1 cellular context compared by ENCODE assay signal in the genomic region with DNA sequence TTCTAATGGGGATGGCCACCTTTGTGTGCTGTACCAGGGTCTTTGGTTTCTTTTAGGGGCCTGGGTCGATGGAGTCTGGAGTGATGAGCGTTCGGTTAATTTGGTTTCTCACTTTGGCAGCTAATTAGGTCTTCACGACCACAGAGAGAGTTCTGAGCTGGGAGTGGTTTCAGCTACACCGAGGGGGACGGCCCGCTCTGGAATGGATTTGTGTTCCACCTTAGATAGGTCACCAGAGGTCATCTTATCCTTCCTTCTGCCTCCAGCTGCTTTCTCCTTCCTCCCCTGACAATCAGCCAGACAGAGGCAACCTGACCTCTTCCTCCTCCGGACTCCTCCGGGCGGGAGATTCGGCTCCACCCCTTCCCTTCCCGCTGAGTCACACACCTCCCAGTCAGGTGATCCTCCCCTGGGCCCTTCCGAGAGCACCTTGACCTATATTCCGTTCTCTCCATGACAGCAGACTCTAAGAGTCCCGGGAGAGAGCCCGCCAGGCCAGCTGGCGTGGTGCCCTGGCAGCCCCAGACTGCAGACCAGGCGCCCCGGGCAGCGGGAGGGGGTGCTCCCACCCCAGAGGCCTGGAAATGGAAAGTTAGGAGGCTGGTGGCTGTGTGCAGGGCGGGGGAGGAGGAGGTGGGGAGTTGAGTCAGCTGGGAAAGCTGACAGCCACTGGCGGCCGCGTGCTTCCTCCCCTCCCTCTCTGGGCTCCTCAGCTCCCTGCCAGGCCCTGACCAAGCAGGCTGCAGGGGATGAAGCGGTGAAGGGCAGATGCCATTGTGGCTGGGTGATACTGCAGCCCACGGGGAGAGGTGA.
TF ChIP-seq lines count a peak whose summit lies in the region.

No MANE protein-coding gene starts in this region.

TF ChIP-seq in HepG2, 621 proteins besides CTCF, POLR2A, EP300 and RAD21 (continued from another document and continues in another):
- TF ChIP-seq, protein P1, sequence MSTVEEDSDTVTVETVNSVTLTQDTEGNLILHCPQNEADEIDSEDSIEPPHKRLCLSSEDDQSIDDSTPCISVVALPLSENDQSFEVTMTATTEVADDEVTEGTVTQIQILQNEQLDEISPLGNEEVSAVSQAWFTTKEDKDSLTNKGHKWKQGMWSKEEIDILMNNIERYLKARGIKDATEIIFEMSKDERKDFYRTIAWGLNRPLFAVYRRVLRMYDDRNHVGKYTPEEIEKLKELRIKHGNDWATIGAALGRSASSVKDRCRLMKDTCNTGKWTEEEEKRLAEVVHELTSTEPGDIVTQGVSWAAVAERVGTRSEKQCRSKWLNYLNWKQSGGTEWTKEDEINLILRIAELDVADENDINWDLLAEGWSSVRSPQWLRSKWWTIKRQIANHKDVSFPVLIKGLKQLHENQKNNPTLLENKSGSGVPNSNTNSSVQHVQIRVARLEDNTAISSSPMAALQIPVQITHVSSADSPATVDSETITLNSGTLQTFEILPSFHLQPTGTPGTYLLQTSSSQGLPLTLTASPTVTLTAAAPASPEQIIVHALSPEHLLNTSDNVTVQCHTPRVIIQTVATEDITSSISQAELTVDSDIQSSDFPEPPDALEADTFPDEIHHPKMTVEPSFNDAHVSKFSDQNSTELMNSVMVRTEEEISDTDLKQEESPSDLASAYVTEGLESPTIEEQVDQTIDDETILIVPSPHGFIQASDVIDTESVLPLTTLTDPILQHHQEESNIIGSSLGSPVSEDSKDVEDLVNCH (CRISPR knock-in tag; IDR thresholded peaks at IDR 0.05), result no peak
- TF ChIP-seq, protein P2, sequence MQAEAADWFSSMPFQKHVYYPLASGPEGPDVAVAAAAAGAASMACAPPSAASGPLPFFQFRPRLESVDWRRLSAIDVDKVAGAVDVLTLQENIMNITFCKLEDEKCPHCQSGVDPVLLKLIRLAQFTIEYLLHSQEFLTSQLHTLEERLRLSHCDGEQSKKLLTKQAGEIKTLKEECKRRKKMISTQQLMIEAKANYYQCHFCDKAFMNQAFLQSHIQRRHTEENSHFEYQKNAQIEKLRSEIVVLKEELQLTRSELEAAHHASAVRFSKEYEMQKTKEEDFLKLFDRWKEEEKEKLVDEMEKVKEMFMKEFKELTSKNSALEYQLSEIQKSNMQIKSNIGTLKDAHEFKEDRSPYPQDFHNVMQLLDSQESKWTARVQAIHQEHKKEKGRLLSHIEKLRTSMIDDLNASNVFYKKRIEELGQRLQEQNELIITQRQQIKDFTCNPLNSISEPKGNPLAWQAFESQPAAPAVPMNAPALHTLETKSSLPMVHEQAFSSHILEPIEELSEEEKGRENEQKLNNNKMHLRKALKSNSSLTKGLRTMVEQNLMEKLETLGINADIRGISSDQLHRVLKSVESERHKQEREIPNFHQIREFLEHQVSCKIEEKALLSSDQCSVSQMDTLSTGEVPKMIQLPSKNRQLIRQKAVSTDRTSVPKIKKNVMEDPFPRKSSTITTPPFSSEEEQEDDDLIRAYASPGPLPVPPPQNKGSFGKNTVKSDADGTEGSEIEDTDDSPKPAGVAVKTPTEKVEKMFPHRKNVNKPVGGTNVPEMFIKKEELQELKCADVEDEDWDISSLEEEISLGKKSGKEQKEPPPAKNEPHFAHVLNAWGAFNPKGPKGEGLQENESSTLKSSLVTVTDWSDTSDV (CRISPR knock-in tag; IDR thresholded peaks at IDR 0.05), result no peak
- TF ChIP-seq PAF1 (CRISPR knock-in tag; IDR thresholded peaks at IDR 0.05) (no peak), ZNF530 (CRISPR knock-in tag; IDR thresholded peaks at IDR 0.05; ENCODE audit: low read depth) (no peak), ARHGAP35 (CRISPR knock-in tag; IDR thresholded peaks at IDR 0.05; ENCODE audit: borderline replicate concordance) (no peak), ISX (CRISPR knock-in tag; conservative IDR thresholded peaks at IDR 0.05) (no peak), KDM4B (CRISPR knock-in tag; IDR thresholded peaks at IDR 0.05) (no peak), NFIC (IDR thresholded peaks at IDR 0.05; ENCODE audit: low read length) (no peak), ZNF839 (CRISPR knock-in tag; IDR thresholded peaks at IDR 0.05; ENCODE audit: borderline replicate concordance) (no peak; the same call in 1 of the 2 replicates), SUZ12 (IDR thresholded peaks at IDR 0.05; ENCODE audit: low read depth, low read length) (no peak), ZNF629 (CRISPR knock-in tag; conservative IDR thresholded peaks at IDR 0.05) (no peak), MYNN (CRISPR knock-in tag; IDR thresholded peaks at IDR 0.05; ENCODE audit: low read depth) (no peak), MIXL1 (CRISPR knock-in tag; IDR thresholded peaks at IDR 0.05) (no peak), ZNF790 (CRISPR knock-in tag; IDR thresholded peaks at IDR 0.05; ENCODE audit: borderline replicate concordance) (no peak; the same call in 1 of the 2 replicates), TAF15 (IDR thresholded peaks at IDR 0.05; ENCODE audit: low read depth, low read length, poor library complexity, severe bottlenecking) (peak; percentile 61), ZNF260 (CRISPR knock-in tag; IDR thresholded peaks at IDR 0.05; ENCODE audit: borderline replicate concordance, low read depth) (no peak), NFYC (CRISPR knock-in tag; IDR thresholded peaks at IDR 0.05) (no peak), ZNF138 (CRISPR knock-in tag; IDR thresholded peaks at IDR 0.05; ENCODE audit: low read depth) (no peak), SIX4 (CRISPR knock-in tag; IDR thresholded peaks at IDR 0.05) (peak; percentile 47; the same call in 1 of the 2 replicates), KDM5A (IDR thresholded peaks at IDR 0.05; ENCODE audit: borderline replicate concordance, low read length) (peak; percentile 48; the same call in 1 of the 2 replicates), RBAK (CRISPR knock-in tag; IDR thresholded peaks at IDR 0.05) (no peak), FOXA1 (IDR thresholded peaks at IDR 0.05) (no peak), FOXA1 (CRISPR knock-in tag; IDR thresholded peaks at IDR 0.05) (no peak), ZBTB1 (CRISPR knock-in tag; IDR thresholded peaks at IDR 0.05; ENCODE audit: borderline replicate concordance) (no peak), TBX3 (IDR thresholded peaks at IDR 0.05; ENCODE audit: borderline replicate concordance) (no peak), ZNF552 (CRISPR knock-in tag; IDR thresholded peaks at IDR 0.05; ENCODE audit: borderline replicate concordance) (peak; percentile 51; the same call in 1 of the 2 replicates), SNRNP70 (IDR thresholded peaks at IDR 0.05; ENCODE audit: low read depth, low read length) (no peak), ZNF44 (CRISPR knock-in tag; IDR thresholded peaks at IDR 0.05) (no peak), ZNF468 (CRISPR knock-in tag; IDR thresholded peaks at IDR 0.05) (no peak), PHF8 (CRISPR knock-in tag; IDR thresholded peaks at IDR 0.05) (peak; percentile 68; the same call in 1 of the 2 replicates), KDM2A (CRISPR knock-in tag; IDR thresholded peaks at IDR 0.05; ENCODE audit: borderline replicate concordance, low read depth) (peak; percentile 66), ZNF773 (CRISPR knock-in tag; IDR thresholded peaks at IDR 0.05; ENCODE audit: borderline replicate concordance) (no peak), ELF3 (CRISPR knock-in tag; IDR thresholded peaks at IDR 0.05) (peak; percentile 69; the same call in 1 of the 2 replicates), ZNF589 (CRISPR knock-in tag; conservative IDR thresholded peaks at IDR 0.05) (peak; percentile 31; the same call in 1 of the 2 replicates)
- TF ChIP-seq, protein P3, sequence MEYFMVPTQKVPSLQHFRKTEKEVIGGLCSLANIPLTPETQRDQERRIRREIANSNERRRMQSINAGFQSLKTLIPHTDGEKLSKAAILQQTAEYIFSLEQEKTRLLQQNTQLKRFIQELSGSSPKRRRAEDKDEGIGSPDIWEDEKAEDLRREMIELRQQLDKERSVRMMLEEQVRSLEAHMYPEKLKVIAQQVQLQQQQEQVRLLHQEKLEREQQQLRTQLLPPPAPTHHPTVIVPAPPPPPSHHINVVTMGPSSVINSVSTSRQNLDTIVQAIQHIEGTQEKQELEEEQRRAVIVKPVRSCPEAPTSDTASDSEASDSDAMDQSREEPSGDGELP (IDR thresholded peaks at IDR 0.05; ENCODE audit: borderline replicate concordance, low read depth), result peak; percentile 97
- TF ChIP-seq, protein P4, sequence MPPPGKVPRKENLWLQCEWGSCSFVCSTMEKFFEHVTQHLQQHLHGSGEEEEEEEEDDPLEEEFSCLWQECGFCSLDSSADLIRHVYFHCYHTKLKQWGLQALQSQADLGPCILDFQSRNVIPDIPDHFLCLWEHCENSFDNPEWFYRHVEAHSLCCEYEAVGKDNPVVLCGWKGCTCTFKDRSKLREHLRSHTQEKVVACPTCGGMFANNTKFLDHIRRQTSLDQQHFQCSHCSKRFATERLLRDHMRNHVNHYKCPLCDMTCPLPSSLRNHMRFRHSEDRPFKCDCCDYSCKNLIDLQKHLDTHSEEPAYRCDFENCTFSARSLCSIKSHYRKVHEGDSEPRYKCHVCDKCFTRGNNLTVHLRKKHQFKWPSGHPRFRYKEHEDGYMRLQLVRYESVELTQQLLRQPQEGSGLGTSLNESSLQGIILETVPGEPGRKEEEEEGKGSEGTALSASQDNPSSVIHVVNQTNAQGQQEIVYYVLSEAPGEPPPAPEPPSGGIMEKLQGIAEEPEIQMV (CRISPR knock-in tag; IDR thresholded peaks at IDR 0.05; ENCODE audit: low read depth), result 0 out of 2 replicates have a peak, but pooled peaks have one; percentile 28
- TF ChIP-seq, protein P5, sequence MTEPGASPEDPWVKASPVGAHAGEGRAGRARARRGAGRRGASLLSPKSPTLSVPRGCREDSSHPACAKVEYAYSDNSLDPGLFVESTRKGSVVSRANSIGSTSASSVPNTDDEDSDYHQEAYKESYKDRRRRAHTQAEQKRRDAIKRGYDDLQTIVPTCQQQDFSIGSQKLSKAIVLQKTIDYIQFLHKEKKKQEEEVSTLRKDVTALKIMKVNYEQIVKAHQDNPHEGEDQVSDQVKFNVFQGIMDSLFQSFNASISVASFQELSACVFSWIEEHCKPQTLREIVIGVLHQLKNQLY (CRISPR knock-in tag; IDR thresholded peaks at IDR 0.05), result peak; percentile 50; the same call in 1 of the 2 replicates
- TF ChIP-seq, protein P6, sequence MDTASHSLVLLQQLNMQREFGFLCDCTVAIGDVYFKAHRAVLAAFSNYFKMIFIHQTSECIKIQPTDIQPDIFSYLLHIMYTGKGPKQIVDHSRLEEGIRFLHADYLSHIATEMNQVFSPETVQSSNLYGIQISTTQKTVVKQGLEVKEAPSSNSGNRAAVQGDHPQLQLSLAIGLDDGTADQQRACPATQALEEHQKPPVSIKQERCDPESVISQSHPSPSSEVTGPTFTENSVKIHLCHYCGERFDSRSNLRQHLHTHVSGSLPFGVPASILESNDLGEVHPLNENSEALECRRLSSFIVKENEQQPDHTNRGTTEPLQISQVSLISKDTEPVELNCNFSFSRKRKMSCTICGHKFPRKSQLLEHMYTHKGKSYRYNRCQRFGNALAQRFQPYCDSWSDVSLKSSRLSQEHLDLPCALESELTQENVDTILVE (CRISPR knock-in tag; IDR thresholded peaks at IDR 0.05), result no peak
- TF ChIP-seq, protein P7, sequence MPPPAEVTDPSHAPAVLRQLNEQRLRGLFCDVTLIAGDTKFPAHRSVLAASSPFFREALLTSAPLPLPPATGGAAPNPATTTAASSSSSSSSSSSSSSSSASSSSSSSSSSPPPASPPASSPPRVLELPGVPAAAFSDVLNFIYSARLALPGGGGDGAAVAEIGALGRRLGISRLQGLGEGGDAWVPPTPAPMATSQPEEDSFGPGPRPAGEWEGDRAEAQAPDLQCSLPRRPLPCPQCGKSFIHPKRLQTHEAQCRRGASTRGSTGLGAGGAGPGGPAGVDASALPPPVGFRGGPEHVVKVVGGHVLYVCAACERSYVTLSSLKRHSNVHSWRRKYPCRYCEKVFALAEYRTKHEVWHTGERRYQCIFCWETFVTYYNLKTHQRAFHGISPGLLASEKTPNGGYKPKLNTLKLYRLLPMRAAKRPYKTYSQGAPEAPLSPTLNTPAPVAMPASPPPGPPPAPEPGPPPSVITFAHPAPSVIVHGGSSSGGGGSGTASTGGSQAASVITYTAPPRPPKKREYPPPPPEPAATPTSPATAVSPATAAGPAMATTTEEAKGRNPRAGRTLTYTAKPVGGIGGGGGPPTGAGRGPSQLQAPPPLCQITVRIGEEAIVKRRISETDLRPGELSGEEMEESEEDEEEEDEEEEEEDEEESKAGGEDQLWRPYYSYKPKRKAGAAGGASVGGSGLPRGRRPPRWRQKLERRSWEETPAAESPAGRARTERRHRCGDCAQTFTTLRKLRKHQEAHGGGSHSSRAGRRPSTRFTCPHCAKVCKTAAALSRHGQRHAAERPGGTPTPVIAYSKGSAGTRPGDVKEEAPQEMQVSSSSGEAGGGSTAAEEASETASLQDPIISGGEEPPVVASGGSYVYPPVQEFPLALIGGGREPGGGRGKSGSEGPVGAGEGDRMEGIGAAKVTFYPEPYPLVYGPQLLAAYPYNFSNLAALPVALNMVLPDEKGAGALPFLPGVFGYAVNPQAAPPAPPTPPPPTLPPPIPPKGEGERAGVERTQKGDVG (CRISPR knock-in tag; IDR thresholded peaks at IDR 0.05; ENCODE audit: borderline replicate concordance), result no peak
- TF ChIP-seq, protein P8, sequence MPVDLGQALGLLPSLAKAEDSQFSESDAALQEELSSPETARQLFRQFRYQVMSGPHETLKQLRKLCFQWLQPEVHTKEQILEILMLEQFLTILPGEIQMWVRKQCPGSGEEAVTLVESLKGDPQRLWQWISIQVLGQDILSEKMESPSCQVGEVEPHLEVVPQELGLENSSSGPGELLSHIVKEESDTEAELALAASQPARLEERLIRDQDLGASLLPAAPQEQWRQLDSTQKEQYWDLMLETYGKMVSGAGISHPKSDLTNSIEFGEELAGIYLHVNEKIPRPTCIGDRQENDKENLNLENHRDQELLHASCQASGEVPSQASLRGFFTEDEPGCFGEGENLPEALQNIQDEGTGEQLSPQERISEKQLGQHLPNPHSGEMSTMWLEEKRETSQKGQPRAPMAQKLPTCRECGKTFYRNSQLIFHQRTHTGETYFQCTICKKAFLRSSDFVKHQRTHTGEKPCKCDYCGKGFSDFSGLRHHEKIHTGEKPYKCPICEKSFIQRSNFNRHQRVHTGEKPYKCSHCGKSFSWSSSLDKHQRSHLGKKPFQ (CRISPR knock-in tag; IDR thresholded peaks at IDR 0.05; ENCODE audit: insufficient replicate concordance), result no peak
- TF ChIP-seq, protein P9, sequence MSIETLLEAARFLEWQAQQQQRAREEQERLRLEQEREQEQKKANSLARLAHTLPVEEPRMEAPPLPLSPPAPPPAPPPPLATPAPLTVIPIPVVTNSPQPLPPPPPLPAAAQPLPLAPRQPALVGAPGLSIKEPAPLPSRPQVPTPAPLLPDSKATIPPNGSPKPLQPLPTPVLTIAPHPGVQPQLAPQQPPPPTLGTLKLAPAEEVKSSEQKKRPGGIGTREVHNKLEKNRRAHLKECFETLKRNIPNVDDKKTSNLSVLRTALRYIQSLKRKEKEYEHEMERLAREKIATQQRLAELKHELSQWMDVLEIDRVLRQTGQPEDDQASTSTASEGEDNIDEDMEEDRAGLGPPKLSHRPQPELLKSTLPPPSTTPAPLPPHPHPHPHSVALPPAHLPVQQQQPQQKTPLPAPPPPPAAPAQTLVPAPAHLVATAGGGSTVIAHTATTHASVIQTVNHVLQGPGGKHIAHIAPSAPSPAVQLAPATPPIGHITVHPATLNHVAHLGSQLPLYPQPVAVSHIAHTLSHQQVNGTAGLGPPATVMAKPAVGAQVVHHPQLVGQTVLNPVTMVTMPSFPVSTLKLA (IDR thresholded peaks at IDR 0.05), result peak; percentile 29; the same call in 1 of the 2 replicates
